ENCODE assay signal across 8 cellular contexts in genomic region chr4:140790765-140791164, GRCh38. TPM values are rescaled to one million over a fixed set of nuclear protein-coding genes. Genes with fewer than 3 reads are reported as not detected.
A peak's percentile ranks its signal among the peaks of the same experiment; 100 is the strongest.
DNase-seq lines count a peak whose midpoint lies in the region; ATAC-seq and TF ChIP-seq lines count a peak whose summit lies in the region.

No MANE protein-coding gene starts in this region.

- no peaks in the 10 kb centered on the region for H3K4me1 ChIP-seq in upper lobe of right lung

- no peak overlapping the region for H3K4me3 ChIP-seq in upper lobe of right lung

- no peaks in the 10 kb centered on the region for H3K9me3 ChIP-seq in upper lobe of right lung

- in situ Hi-C loops in ACHN (cut with HindIII; ENCODE audit: low pct_ligation_motif_present, low pct_unique_long_range_greater_than_20kb, low sequenced_read_pairs) = no loop called here

- DNase-seq in ACHN (peak; percentile 45), epithelial cell of prostate (ENCODE audit: low read depth, low spot score) (peak; percentile 14), upper lobe of right lung (peak; percentile 71), HPDE6-E6E7 (ENCODE audit: extremely low spot score) (no peak), cerebellar nuclear complex (lab: John Stamatoyannopoulos, UW) (no peak), NCI-H1105 (lab: John Stamatoyannopoulos, UW) (no peak)

- TF ChIP-seq CTCF in upper lobe of right lung (IDR thresholded peaks at IDR 0.05) = no peak

- H3K36me3 ChIP-seq in upper lobe of right lung = no peaks in the 10 kb centered on the region

- ATAC-seq in GM19452 (IDR thresholded peaks at IDR 0.05; ENCODE audit: unreplicated experiment) (peak; percentile 80), HG03432 (IDR thresholded peaks at IDR 0.05; ENCODE audit: unreplicated experiment) (peak; percentile 96), upper lobe of right lung (peak; percentile 98)

- intact Hi-C loops in upper lobe of right lung (cut with DNase I) = no loop called here

- H3K27ac ChIP-seq in epithelial cell of prostate = peak overlapping the region; percentile 87
- H3K27ac ChIP-seq in upper lobe of right lung = peak overlapping the region; percentile 66

- no peaks in the 10 kb centered on the region for H3K27me3 ChIP-seq in upper lobe of right lung

RNA-seq across cellular contexts. Expression of gene TBC1D9, which starts 34.6 kb away (rescaled TPM):
- 39.5 TPM for total RNA-seq in upper lobe of right lung

Comparison
In these comparisons a context has a peak if more than half of its experiments do, and no peak if none do; other contexts are left out.
1. DNase-seq: peak in ACHN (single experiment), epithelial cell of prostate (single experiment) and upper lobe of right lung (single experiment); none in HPDE6-E6E7 (single experiment), cerebellar nuclear complex (0 of 2) and NCI-H1105 (single experiment).
2. Peak in every context shown above with its lines, with median percentiles within 50 percentile points of each other: ATAC-seq.